Comparison of ENCODE assay signal across 10 cellular contexts in the genomic region with DNA sequence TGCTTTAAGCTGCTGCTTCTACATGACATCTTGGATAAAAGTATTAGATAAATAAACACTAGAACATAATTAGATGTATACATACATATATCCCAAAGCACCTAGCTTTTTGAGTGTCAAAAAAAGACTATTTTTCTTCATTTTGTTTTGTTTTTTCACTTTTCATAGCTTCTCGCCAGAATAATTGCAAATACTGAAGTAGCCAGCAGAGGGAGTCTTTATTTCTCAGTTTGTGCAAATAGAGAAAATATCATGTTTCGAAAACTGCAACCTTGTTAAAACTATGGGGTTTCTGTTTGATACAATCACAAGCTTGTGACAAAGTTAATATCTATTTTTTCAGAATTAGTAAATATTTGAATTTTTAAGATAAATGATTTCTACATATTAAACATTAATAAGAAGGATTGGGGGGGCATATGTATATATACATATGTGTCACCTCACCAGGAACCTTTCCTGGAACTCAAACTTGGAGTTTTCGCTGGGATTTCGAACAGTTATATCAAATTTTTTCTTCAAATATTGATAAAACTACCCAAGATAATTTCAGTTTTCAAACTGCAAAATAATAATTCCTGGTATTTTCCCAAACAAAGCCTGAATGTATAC.
DNase-seq lines count a peak whose midpoint lies in the region; ATAC-seq and TF ChIP-seq lines count a peak whose summit lies in the region.
"Had no signal": no experiment of that assay in that cellular context is flagged by ENCODE, and none has a peak within 500 bp of the region (broad histone marks: within the 10 kb centered on the region; RNA-seq: fewer than 3 reads in every experiment).

No MANE protein-coding gene starts in this region.

- no peaks in the 10 kb centered on the region for H3K4me1 ChIP-seq in A673 (ENCODE audit: insufficient read depth, low read length, poor library complexity, severe bottlenecking)
- no peaks in the 10 kb centered on the region for H3K4me1 ChIP-seq in mammary epithelial cell (ENCODE audit: insufficient read depth, low read length)
- H3K4me1 ChIP-seq in mucosa of descending colon (ENCODE audit: low read depth): no peaks in the 10 kb centered on the region

- H3K36me3 ChIP-seq in A673 (ENCODE audit: insufficient read depth, low read length, poor library complexity, severe bottlenecking) (no peaks in the 10 kb centered on the region), mammary epithelial cell (ENCODE audit: insufficient read depth, low read length) (no peaks in the 10 kb centered on the region), mucosa of descending colon (ENCODE audit: low read depth) (no peaks in the 10 kb centered on the region)
- H3K36me3 ChIP-seq: HAP-1 had no signal

- peak; percentile 53 for DNase-seq in A673 (ENCODE audit: low spot score)
- peak; percentile 8 for DNase-seq in GM13977 (ENCODE audit: low spot score)
- peak; percentile 41 for DNase-seq in NAMALWA (ENCODE audit: low spot score)
- peak; percentile 2 for DNase-seq in mammary epithelial cell
- DNase-seq in mucosa of descending colon: peak in 1 of 3 donors; percentile 11
- DNase-seq in nucleus accumbens (lab: John Stamatoyannopoulos, UW): no peak
- no peak for DNase-seq in cerebellum (ENCODE audit: low spot score)
- DNase-seq in stimulated activated CD4-positive, alpha-beta T cell treated with anti-CD3 and anti-CD28 coated beads, Interleukin-2, amount 100 ng/mL, for 24 hours: no peak

- POLR2A ChIA-PET in A673 (lab: Charles Lee; ENCODE audit: low non-redundant PET): no interaction called here

- no peak overlapping the region for H3K9ac ChIP-seq in mammary epithelial cell (ENCODE audit: insufficient read depth, low read length)

- no peaks in the 10 kb centered on the region for H3K79me2 ChIP-seq in mammary epithelial cell (ENCODE audit: insufficient read depth, low read length)

- TF ChIP-seq CTCF in A673 (conservative IDR thresholded peaks at IDR 0.05; ENCODE audit: low read depth, low read length): peak; percentile 89
- peak; percentile 70 for TF ChIP-seq CTCF in GM13977 (IDR thresholded peaks at IDR 0.05; ENCODE audit: extremely low read depth, insufficient read depth, missing control alignments)
- peak; percentile 58 to 70 for TF ChIP-seq CTCF in mammary epithelial cell (conservative IDR thresholded peaks at IDR 0.05 in 1 of 2, IDR thresholded peaks at IDR 0.05 in 1 of 2; ENCODE audit: extremely low read depth in 1 of 2, insufficient read depth in 1 of 2, low read depth in 1 of 2, low read length in 2 of 2)
- peak; percentile 37 for TF ChIP-seq CTCF in mucosa of descending colon (IDR thresholded peaks at IDR 0.05)

- CTCF ChIA-PET in A673 (lab: Charles Lee): interaction anchor here (1.0 to 1.1 kb wide), 2 partner anchors 40 to 159 kb away, joined by 4 to 6 read pairs; no protein-coding TSS in a partner anchor
- CTCF ChIA-PET in mammary epithelial cell (lab: Charles Lee; ENCODE audit: low non-redundant PET): interaction anchor here (0.7 kb wide), 1 partner anchor 40 kb away, joined by 4 read pairs; no protein-coding TSS in a partner anchor

- intact Hi-C loops in A673 (cut with micrococcal nuclease; ENCODE audit: unreplicated experiment) (loop anchor here (1.0 to 2.0 kb wide), 2 partner anchors 40 to 159 kb away; no protein-coding TSS in a partner anchor), mammary epithelial cell (cut with micrococcal nuclease) (loop anchor here (1.0 to 10.0 kb wide), 4 partner anchors 40 to 365 kb away; no protein-coding TSS in a partner anchor), mucosa of descending colon (cut with DNase I, micrococcal nuclease) (loop anchor here in 1 of 2 donors (10.0 kb wide), 1 partner anchor 155 kb away; no protein-coding TSS in a partner anchor)

- no peak overlapping the region for H3K4me2 ChIP-seq in mammary epithelial cell (ENCODE audit: insufficient read depth, low read depth, low read length)

- no TSS peak for BruUV-seq in A673 (replicated peaks; lab: Mats Ljungman, UMichigan)
- BruUV-seq in mammary epithelial cell (replicated peaks; lab: Mats Ljungman, UMichigan): no TSS peak

- dilution Hi-C loops in mammary epithelial cell (cut with HindIII; ENCODE audit: low sequenced_read_pairs): no loop called here

- H4K20me1 ChIP-seq in mammary epithelial cell (ENCODE audit: insufficient read depth, low read length): no peaks in the 10 kb centered on the region

- no peaks in the 10 kb centered on the region for H3K27me3 ChIP-seq in A673 (replicated peaks; ENCODE audit: insufficient read depth, low read depth, low read length, poor library complexity)
- no peaks in the 10 kb centered on the region for H3K27me3 ChIP-seq in mammary epithelial cell (ENCODE audit: insufficient read depth, low read length)

- no peak overlapping the region for H2AFZ ChIP-seq in mammary epithelial cell (ENCODE audit: low read depth, low read length)

- ATAC-seq in mucosa of descending colon: no peak

- in situ Hi-C loops in GM13977 (cut with MboI; ENCODE audit: low pct_unique_long_range_greater_than_20kb, low sequenced_read_pairs, unreplicated experiment): no loop called here
- in situ Hi-C loops in mammary epithelial cell (cut with MboI; ENCODE audit: low sequenced_read_pairs in 2 of 2): no loop called here

- WGBS in mammary epithelial cell (ENCODE audit: low coverage, missing lambda C conversion rate): 25% methylated on average over 4 of the region's 4 CpGs

- H3K4me3 ChIP-seq in A673 (ENCODE audit: low read depth, low read length, poor library complexity, severe bottlenecking) (no peak overlapping the region), mammary epithelial cell (replicated peaks in 1 of 3; ENCODE audit: insufficient read depth in 1 of 3, low read depth in 2 of 3, low read length in 3 of 3) (no peak overlapping the region), mucosa of descending colon (no peak overlapping the region)
- H3K4me3 ChIP-seq: HAP-1 had no signal

- no peak overlapping the region for H3K27ac ChIP-seq in A673 (ENCODE audit: low read depth, low read length, poor library complexity, severe bottlenecking)
- H3K27ac ChIP-seq in mammary epithelial cell (ENCODE audit: insufficient read depth, low read depth, low read length): no peak overlapping the region
- H3K27ac ChIP-seq: epithelial cell of prostate had no signal

- H3K9me3 ChIP-seq in A673 (ENCODE audit: low read depth, low read length, poor library complexity, severe bottlenecking): no peaks in the 10 kb centered on the region
- H3K9me3 ChIP-seq in mammary epithelial cell (replicated peaks; ENCODE audit: insufficient read depth, low read length): no peaks in the 10 kb centered on the region
- no peaks in the 10 kb centered on the region for H3K9me3 ChIP-seq in mucosa of descending colon
- H3K9me3 ChIP-seq: HAP-1 had no signal

Comparison
In these comparisons a context has a peak if more than half of its experiments do, and no peak if none do; other contexts are left out.
1. DNase-seq: peak in A673 (single experiment), GM13977 (single experiment), NAMALWA (single experiment) and mammary epithelial cell (single experiment); none in nucleus accumbens (0 of 56), cerebellum (single experiment) and stimulated activated CD4-positive, alpha-beta T cell treated with anti-CD3 and anti-CD28 coated beads, Interleukin-2, amount 100 ng/mL, for 24 hours (0 of 2).
2. CTCF ChIP-seq: peak in every context shown above with its lines; median percentile 89 in A673; 70 in GM13977; 64 in mammary epithelial cell; 37 in mucosa of descending colon.